18 cellular contexts compared by ENCODE assay signal in genomic region chr5:174145091-174145490, GRCh38.
"Had no signal": no experiment of that assay in that cellular context is flagged by ENCODE, and none has a peak within 500 bp of the region (broad histone marks: within the 10 kb centered on the region; RNA-seq: fewer than 3 reads in every experiment).

No MANE protein-coding gene starts in this region.

- ATAC-seq: esophagus mucosa, gastroesophageal sphincter, heart right ventricle, mucosa of descending colon had no signal

- H3K9me3 ChIP-seq: gastroesophageal sphincter, heart right ventricle, mucosa of descending colon, SJCRH30, spleen had no signal

- H3K4me1 Mint-ChIP-seq: activated T-helper 17 cell treated with anti-CD3 and anti-CD28 coated beads, Interleukin-2, amount 50 U/mL, for 72 hours; central memory CD8-positive, alpha-beta T cell; memory B cell; naive B cell had no signal

- H3K4me1 ChIP-seq: gastroesophageal sphincter, SJCRH30, spleen had no signal

- H3K4me3 ChIP-seq: coronary artery, gastroesophageal sphincter, heart right ventricle, mucosa of descending colon, SJCRH30, spleen had no signal

- H3K27me3 Mint-ChIP-seq: central memory CD8-positive, alpha-beta T cell had no signal

- H3K27ac ChIP-seq: brain microvascular endothelial cell, coronary artery, gastroesophageal sphincter, heart right ventricle, SJCRH30, spleen had no signal

- H3K4me3 Mint-ChIP-seq: activated T-helper 17 cell treated with anti-CD3 and anti-CD28 coated beads, Interleukin-2, amount 50 U/mL, for 72 hours; central memory CD8-positive, alpha-beta T cell; memory B cell; naive B cell had no signal

- H3K27me3 ChIP-seq: brain microvascular endothelial cell had no signal

- H3K9me3 Mint-ChIP-seq: activated T-helper 17 cell treated with anti-CD3 and anti-CD28 coated beads, Interleukin-2, amount 50 U/mL, for 72 hours; central memory CD8-positive, alpha-beta T cell; memory B cell had no signal

- H3K36me3 ChIP-seq: brain microvascular endothelial cell, gastroesophageal sphincter, heart right ventricle, SJCRH30, spleen had no signal

- DNase-seq: activated CD4-positive, alpha-beta T cell treated with anti-CD3 and anti-CD28 coated beads, Interleukin-2, amount 50 U/mL, for 4 hours; activated CD4-positive, CD25-positive, alpha-beta regulatory T cell treated with anti-CD3 and anti-CD28 coated beads, Interleukin-2, amount 50 U/mL, for 72 hours; activated naive CD4-positive, alpha-beta T cell treated with Interleukin-2 at 50 U/mL for 16 hours; brain microvascular endothelial cell; heart right ventricle; mucosa of descending colon; naive B cell; SJCRH30; spleen; stimulated activated CD4-positive, alpha-beta T cell treated with anti-CD3 and anti-CD28 coated beads, Interleukin-4, amount 100 ng/mL, for 4 hours; stimulated activated naive CD4-positive, alpha-beta T cell; T1000 had no signal

- H3K36me3 Mint-ChIP-seq: memory B cell, naive B cell had no signal

- H3K27ac Mint-ChIP-seq: activated T-helper 17 cell treated with anti-CD3 and anti-CD28 coated beads, Interleukin-2, amount 50 U/mL, for 72 hours; memory B cell had no signal
